In the genomic region with DNA sequence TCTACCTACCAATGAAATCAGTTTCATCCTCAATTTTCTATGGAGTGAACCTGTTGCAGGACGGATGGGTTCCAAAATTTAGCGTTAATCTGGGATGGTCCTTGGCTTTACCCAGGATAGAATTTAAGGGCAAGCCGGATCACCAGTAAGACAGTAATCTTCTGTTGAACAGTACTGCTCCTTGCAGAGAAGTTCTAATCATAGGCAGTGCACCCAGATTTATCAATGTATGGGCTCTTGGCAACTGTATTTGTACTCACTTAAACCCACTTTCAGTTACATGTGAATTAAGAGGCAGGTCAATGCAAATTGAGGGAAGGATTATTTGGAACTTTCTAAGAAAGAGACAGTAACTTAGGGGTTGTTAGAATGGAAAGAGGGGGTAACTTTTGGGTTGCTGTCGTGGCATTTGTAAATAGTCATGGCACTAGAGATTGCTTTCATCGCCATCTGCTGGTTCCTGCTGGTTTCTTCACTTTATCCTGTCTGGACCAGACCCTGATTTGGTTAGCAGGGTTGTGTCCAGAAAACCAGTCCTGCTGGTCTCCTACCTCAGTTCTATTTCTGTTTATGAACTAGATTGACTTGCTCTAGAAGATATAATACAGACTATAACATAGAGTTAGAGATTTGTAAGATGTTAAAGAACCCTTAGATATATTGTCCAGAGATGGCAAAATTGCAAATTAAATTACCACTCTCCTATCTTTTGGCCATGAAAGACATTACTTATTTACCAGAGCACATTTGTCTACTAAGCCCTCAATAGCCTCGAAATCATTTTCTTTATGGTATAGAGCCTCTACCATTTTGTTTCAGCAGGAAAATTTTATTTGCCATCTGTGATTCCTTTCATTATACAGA, we compare ENCODE assay signal across 7 cellular contexts.
DNase-seq lines count a peak whose midpoint lies in the region; ATAC-seq lines count a peak whose summit lies in the region.

No MANE protein-coding gene starts in this region.

- no peaks in the 10 kb centered on the region for H3K36me3 Mint-ChIP-seq in activated CD8-positive, alpha-beta T cell treated with anti-CD3 and anti-CD28 coated beads, Interleukin-2, amount 10 ng/mL, durations not matched to agents 7 days and 5 days (ENCODE audit: low read depth)

- POLR2A ChIA-PET in activated CD8-positive, alpha-beta T cell treated with anti-CD3 and anti-CD28 coated beads, Interleukin-2, amount 10 ng/mL, durations not matched to agents 7 days and 5 days (lab: Charles Lee) = no interaction called here

- peaks cover 7% of the 10 kb centered on the region for H3K27me3 Mint-ChIP-seq in activated CD8-positive, alpha-beta T cell treated with anti-CD3 and anti-CD28 coated beads, Interleukin-2, amount 10 ng/mL, durations not matched to agents 7 days and 5 days (ENCODE audit: low read depth)

- no peak overlapping the region for H3K4me3 Mint-ChIP-seq in activated CD8-positive, alpha-beta T cell treated with anti-CD3 and anti-CD28 coated beads, Interleukin-2, amount 10 ng/mL, durations not matched to agents 7 days and 5 days

- CTCF ChIA-PET in activated CD8-positive, alpha-beta T cell treated with anti-CD3 and anti-CD28 coated beads, Interleukin-2, amount 10 ng/mL, durations not matched to agents 7 days and 5 days (lab: Charles Lee) = interaction anchor here (0.7 to 1.6 kb wide), 3 partner anchors 22 to 349 kb away, joined by 3 to 12 read pairs (median 4); no protein-coding TSS in a partner anchor

- H3K9me3 Mint-ChIP-seq in activated CD8-positive, alpha-beta T cell treated with anti-CD3 and anti-CD28 coated beads, Interleukin-2, amount 10 ng/mL, durations not matched to agents 7 days and 5 days (ENCODE audit: insufficient read depth) = no peaks in the 10 kb centered on the region

- peak; percentile 66 for DNase-seq in ELR (ENCODE audit: low read depth)
- peak; percentile 52 for DNase-seq in NCI-H1105 treated with DMSO at 0.1 percent for 48 hours (lab: John Stamatoyannopoulos, UW)
- DNase-seq in activated CD8-positive, alpha-beta T cell treated with anti-CD3 and anti-CD28 coated beads, Interleukin-2, amount 10 ng/mL, durations not matched to agents 7 days and 5 days = peak; percentile 61
- DNase-seq in head of caudate nucleus = peak in 31 of 42 donors; percentile 7 to 64 (median 33)
- DNase-seq in stimulated activated CD4-positive, alpha-beta T cell treated with anti-CD3 and anti-CD28 coated beads, Interleukin-15, amount 100 ng/mL, for 24 hours = peak; percentile 47
- DNase-seq in KG1 (lab: John Stamatoyannopoulos, UW) = no peak

- ATAC-seq in GM21529 (IDR thresholded peaks at IDR 0.05; ENCODE audit: unreplicated experiment) = peak; percentile 72
- ATAC-seq in activated CD8-positive, alpha-beta T cell treated with anti-CD3 and anti-CD28 coated beads, Interleukin-2, amount 10 ng/mL, durations not matched to agents 7 days and 5 days = peak; percentile 68

- no peaks in the 10 kb centered on the region for H3K4me1 Mint-ChIP-seq in activated CD8-positive, alpha-beta T cell treated with anti-CD3 and anti-CD28 coated beads, Interleukin-2, amount 10 ng/mL, durations not matched to agents 7 days and 5 days (ENCODE audit: low read depth)

- H3K27ac Mint-ChIP-seq in activated CD8-positive, alpha-beta T cell treated with anti-CD3 and anti-CD28 coated beads, Interleukin-2, amount 10 ng/mL, durations not matched to agents 7 days and 5 days = no peak overlapping the region

- intact Hi-C loops in head of caudate nucleus (cut with DNase I) = no loop called here
